Comparison of ENCODE assay signal across 11 cellular contexts in the genomic region with DNA sequence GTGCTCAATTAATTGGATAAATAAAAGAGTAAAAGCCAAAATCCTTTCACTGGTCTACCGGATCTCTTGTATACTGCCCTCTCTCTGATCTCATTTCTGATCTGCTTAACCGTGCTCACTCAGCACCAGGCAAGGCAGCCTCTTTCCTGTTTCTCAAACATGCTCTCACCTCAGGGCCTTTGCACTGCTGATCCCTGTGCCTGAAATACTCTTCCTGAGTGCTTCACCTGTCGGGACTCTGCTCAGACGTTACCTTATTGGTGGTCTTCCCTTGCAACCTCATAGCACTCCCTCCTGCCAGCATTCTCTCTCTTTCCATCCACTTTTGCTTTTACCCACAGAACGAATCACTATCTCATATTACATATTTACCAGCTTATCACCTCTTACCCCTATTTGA. TPM values are rescaled to one million over a fixed set of nuclear protein-coding genes. Genes with fewer than 3 reads are reported as not detected.
"Had no signal": no experiment of that assay in that cellular context is flagged by ENCODE, and none has a peak within 500 bp of the region (broad histone marks: within the 10 kb centered on the region; RNA-seq: fewer than 3 reads in every experiment).

No MANE protein-coding gene starts in this region.

- H2AFZ ChIP-seq: GM23248, GM23338 had no signal

- H3K4me3 Mint-ChIP-seq: GM23338, H9, HFFc6 had no signal

- H3K27ac Mint-ChIP-seq: GM23338, H9, HFFc6 had no signal

- H3K9ac ChIP-seq: GM23248 had no signal

- ATAC-seq: GM23338, HCT116 had no signal

- DNase-seq: GM23248, GOT3, H7, H9, HCEC 1CT, HFFc6 had no signal

- H3K27ac ChIP-seq: GM23248 had no signal

- FAIRE-seq: H54 had no signal

- H3K9me3 Mint-ChIP-seq: GM23338, H9, HFFc6 had no signal

- H3K9me3 ChIP-seq: HAP-1 had no signal

- H3K36me3 ChIP-seq: HAP-1 had no signal

- H3K4me3 ChIP-seq: GM23248, GM23338, HAP-1 had no signal

RNA-seq across cellular contexts. Expression of a gene that starts 55.6 kb away (rescaled TPM):
- total RNA-seq: GM23248, GM23338, H4, H7, H9, HFFc6 had no signal
- polyA plus RNA-seq: GM23248 had no signal
